ENCODE assay signal across 23 cellular contexts in the genomic region with DNA sequence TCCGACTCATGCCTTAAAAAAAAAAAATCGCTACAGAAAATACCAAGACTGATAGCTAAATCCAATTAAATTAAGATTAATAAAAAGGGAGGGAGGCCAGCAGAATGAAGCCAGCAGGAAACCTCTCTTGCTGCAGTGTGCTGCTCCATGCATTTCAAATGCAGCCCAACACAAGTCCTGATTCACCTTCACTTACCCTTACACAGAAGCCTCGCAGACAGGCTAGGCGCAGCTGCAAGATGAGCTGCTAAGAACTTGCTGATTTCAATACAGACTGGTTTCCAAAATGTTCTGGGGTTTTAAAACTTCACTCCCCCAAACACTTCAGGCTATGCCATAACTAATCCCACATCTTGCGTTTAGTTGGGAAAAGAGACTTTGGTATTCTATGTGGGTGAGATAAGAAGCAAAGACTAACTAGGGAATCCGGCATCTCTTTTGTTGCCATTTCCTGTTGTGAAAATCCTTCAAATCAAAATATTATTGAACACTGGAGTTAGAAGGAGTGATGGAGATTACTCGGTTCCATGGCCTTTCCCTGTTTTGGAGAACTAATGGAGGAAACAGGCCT.
DNase-seq lines count a peak whose midpoint lies in the region; ATAC-seq, FAIRE-seq and TF ChIP-seq lines count a peak whose summit lies in the region.
"Had no signal": no experiment of that assay in that cellular context is flagged by ENCODE, and none has a peak within 500 bp of the region (broad histone marks: within the 10 kb centered on the region; RNA-seq: fewer than 3 reads in every experiment).

No MANE protein-coding gene starts in this region.

- H4K20me1 ChIP-seq in endothelial cell of umbilical vein (replicated peaks; ENCODE audit: control insufficient read depth, extremely low read depth, insufficient read depth, low read length): no peaks in the 10 kb centered on the region

- ATAC-seq in GM19324 (IDR thresholded peaks at IDR 0.05; ENCODE audit: low FRiP score, unreplicated experiment): no peak
- ATAC-seq: activated CD4-positive, alpha-beta T cell treated with anti-CD3 and anti-CD28 coated beads for 36 hours; activated CD8-positive, alpha-beta memory T cell treated with anti-CD3 and anti-CD28 coated beads, Interleukin-2, amount 10 ng/mL, durations not matched to agents 7 days and 5 days; activated naive CD8-positive, alpha-beta T cell treated with anti-CD3 and anti-CD28 coated beads, Interleukin-2, amount 50 U/mL, for 24 hours; effector memory CD8-positive, alpha-beta T cell had no signal

- no peak overlapping the region for H3K27ac ChIP-seq in A673 (ENCODE audit: low read depth, low read length, poor library complexity, severe bottlenecking)
- peak overlapping the region; percentile 4; the same call in 1 of the 2 replicates for H3K27ac ChIP-seq in SK-N-MC
- H3K27ac ChIP-seq in endothelial cell of umbilical vein (ENCODE audit: insufficient read depth, low read depth, low read length): no peak overlapping the region

- no peak for TF ChIP-seq POLR2A in endothelial cell of umbilical vein (IDR thresholded peaks at IDR 0.05; ENCODE audit: low read depth, low read length)

- H3K4me1 ChIP-seq in A673 (ENCODE audit: insufficient read depth, low read length, poor library complexity, severe bottlenecking): peaks cover 4% of the 10 kb centered on the region
- peaks cover 57% of the 10 kb centered on the region for H3K4me1 ChIP-seq in endothelial cell of umbilical vein (ENCODE audit: control insufficient read depth, extremely low read depth, insufficient read depth, low read length)

- peak overlapping the region; percentile 46 for H3K27ac Mint-ChIP-seq in osteocyte (ENCODE audit: unreplicated experiment)
- H3K27ac Mint-ChIP-seq: activated CD4-positive, alpha-beta T cell treated with anti-CD3 and anti-CD28 coated beads for 36 hours; activated CD8-positive, alpha-beta memory T cell treated with anti-CD3 and anti-CD28 coated beads, Interleukin-2, amount 10 ng/mL, durations not matched to agents 7 days and 5 days; activated naive CD8-positive, alpha-beta T cell treated with anti-CD3 and anti-CD28 coated beads, Interleukin-2, amount 50 U/mL, for 24 hours; activated T-helper 2 cell treated with anti-CD3 and anti-CD28 coated beads, Interferon-gamma antibody, Interleukin-2, Interleukin-4, amounts not matched to agents 10 μg/mL and 5 μg/mL and 100 μg/mL, durations not matched to agents 14 hours and 24 hours and 36 hours; effector memory CD8-positive, alpha-beta T cell; immature natural killer cell had no signal

- H3K4me3 Mint-ChIP-seq in osteocyte (ENCODE audit: unreplicated experiment): no peak overlapping the region
- H3K4me3 Mint-ChIP-seq: activated CD4-positive, alpha-beta T cell treated with anti-CD3 and anti-CD28 coated beads for 36 hours; activated CD8-positive, alpha-beta memory T cell treated with anti-CD3 and anti-CD28 coated beads, Interleukin-2, amount 10 ng/mL, durations not matched to agents 7 days and 5 days; activated naive CD8-positive, alpha-beta T cell treated with anti-CD3 and anti-CD28 coated beads, Interleukin-2, amount 50 U/mL, for 24 hours; CD4-positive, CD25-positive, alpha-beta regulatory T cell; effector memory CD8-positive, alpha-beta T cell; H9; immature natural killer cell; nephron progenitor cell had no signal

- TF ChIP-seq CTCF in A673 (conservative IDR thresholded peaks at IDR 0.05; ENCODE audit: low read depth, low read length): no peak
- TF ChIP-seq CTCF in endothelial cell of umbilical vein (IDR thresholded peaks at IDR 0.05; ENCODE audit: extremely low read depth in 1 of 2, insufficient read depth in 1 of 2, low read depth in 1 of 2, low read length in 2 of 2): no peak
- no peak for TF ChIP-seq CTCF in osteocyte (IDR thresholded peaks at IDR 0.05)

- H3K27me3 Mint-ChIP-seq in osteocyte (ENCODE audit: unreplicated experiment): no peaks in the 10 kb centered on the region
- H3K27me3 Mint-ChIP-seq: activated CD4-positive, alpha-beta T cell treated with anti-CD3 and anti-CD28 coated beads for 36 hours; activated CD8-positive, alpha-beta memory T cell treated with anti-CD3 and anti-CD28 coated beads, Interleukin-2, amount 10 ng/mL, durations not matched to agents 7 days and 5 days; activated naive CD8-positive, alpha-beta T cell treated with anti-CD3 and anti-CD28 coated beads, Interleukin-2, amount 50 U/mL, for 24 hours; CD4-positive, CD25-positive, alpha-beta regulatory T cell had no signal

- peak; percentile 22 for DNase-seq in A673 (ENCODE audit: low spot score)
- peak; percentile 56 for DNase-seq in SK-N-MC (ENCODE audit: low read depth, low spot score)
- no peak for DNase-seq in endothelial cell of umbilical vein (ENCODE audit: low read depth, low spot score)
- peak; percentile 46 for DNase-seq in osteocyte (ENCODE audit: extremely low spot score, unreplicated experiment)
- DNase-seq in NOMO-1 treated with DMSO at 0.1 percent for 48 hours (lab: John Stamatoyannopoulos, UW; ENCODE audit: unreplicated experiment): no peak
- no peak for DNase-seq in NCI-H1048 (lab: John Stamatoyannopoulos, UW)
- no peak for DNase-seq in activated gamma-delta T cell (lab: John Stamatoyannopoulos, UW)
- DNase-seq: activated CD4-positive, alpha-beta T cell treated with anti-CD3 and anti-CD28 coated beads for 36 hours; activated CD8-positive, alpha-beta memory T cell treated with anti-CD3 and anti-CD28 coated beads, Interleukin-2, amount 10 ng/mL, durations not matched to agents 7 days and 5 days; activated naive CD8-positive, alpha-beta T cell treated with anti-CD3 and anti-CD28 coated beads, Interleukin-2, amount 50 U/mL, for 24 hours; CD4-positive, CD25-positive, alpha-beta regulatory T cell; effector memory CD8-positive, alpha-beta T cell; H9; immature natural killer cell; MM.1S; NCI-H226; nephron progenitor cell; stimulated activated CD4-positive, alpha-beta T cell treated with anti-CD3 and anti-CD28 coated beads, Interleukin-4, amount 100 ng/mL, for 1 hour had no signal

- intact Hi-C loops in A673 (cut with micrococcal nuclease; ENCODE audit: unreplicated experiment): loop anchor here (10.0 kb wide), 1 partner anchor 120 kb away; no protein-coding TSS in a partner anchor
- intact Hi-C loops in endothelial cell of umbilical vein (cut with micrococcal nuclease): no loop called here

- POLR2A ChIA-PET in A673 (lab: Charles Lee; ENCODE audit: low non-redundant PET) (no interaction called here), endothelial cell of umbilical vein (lab: Charles Lee) (no interaction called here)

- H3K9ac ChIP-seq in SK-N-MC (ENCODE audit: insufficient read length): no peak overlapping the region
- H3K9ac ChIP-seq in endothelial cell of umbilical vein (replicated peaks; ENCODE audit: extremely low read depth, insufficient read depth, low read length): no peak overlapping the region

- H3K4me3 ChIP-seq in A673 (ENCODE audit: low read depth, low read length, poor library complexity, severe bottlenecking) (no peak overlapping the region), SK-N-MC (no peak overlapping the region), endothelial cell of umbilical vein (replicated peaks in 1 of 3; ENCODE audit: insufficient read depth in 1 of 3, low read depth in 1 of 3, low read length in 3 of 3) (no peak overlapping the region)
- H3K4me3 ChIP-seq: lung had no signal

- H3K36me3 ChIP-seq in A673 (ENCODE audit: insufficient read depth, low read length, poor library complexity, severe bottlenecking) (no peaks in the 10 kb centered on the region), SK-N-MC (ENCODE audit: insufficient read depth, low read length) (no peaks in the 10 kb centered on the region), endothelial cell of umbilical vein (ENCODE audit: control insufficient read depth in 2 of 2, extremely low read depth in 1 of 2, insufficient read depth in 2 of 2, low read length in 2 of 2) (no peaks in the 10 kb centered on the region)

- H2AFZ ChIP-seq in endothelial cell of umbilical vein (ENCODE audit: low read depth, low read length): peak overlapping the region; percentile 14

- no peaks in the 10 kb centered on the region for H3K36me3 Mint-ChIP-seq in osteocyte (ENCODE audit: unreplicated experiment)
- H3K36me3 Mint-ChIP-seq: activated CD8-positive, alpha-beta memory T cell treated with anti-CD3 and anti-CD28 coated beads, Interleukin-2, amount 10 ng/mL, durations not matched to agents 7 days and 5 days; CD4-positive, CD25-positive, alpha-beta regulatory T cell; immature natural killer cell had no signal

- no peak overlapping the region for H3K4me2 ChIP-seq in endothelial cell of umbilical vein (ENCODE audit: insufficient read depth, low read length)

- no peaks in the 10 kb centered on the region for H3K9me3 ChIP-seq in A673 (ENCODE audit: low read depth, low read length, poor library complexity, severe bottlenecking)
- no peaks in the 10 kb centered on the region for H3K9me3 ChIP-seq in SK-N-MC (ENCODE audit: low read depth, low read length)
- no peaks in the 10 kb centered on the region for H3K9me3 ChIP-seq in endothelial cell of umbilical vein (replicated peaks; ENCODE audit: control insufficient read depth, insufficient read depth, low read length)

- dilution Hi-C loops in endothelial cell of umbilical vein (cut with MboI; ENCODE audit: extremely low pct_ligation_motif_present, low sequenced_read_pairs): no loop called here

- H3K9me1 ChIP-seq in endothelial cell of umbilical vein (replicated peaks; ENCODE audit: control insufficient read depth, extremely low read depth, insufficient read depth, low read length): no peaks in the 10 kb centered on the region

- no peaks in the 10 kb centered on the region for H3K79me2 ChIP-seq in endothelial cell of umbilical vein (ENCODE audit: control insufficient read depth, insufficient read depth, low read length)

- no peak for FAIRE-seq in endothelial cell of umbilical vein (lab: Jason Lieb, UNC)
- FAIRE-seq: GM12892, small intestine had no signal

- H3K27me3 ChIP-seq in A673 (replicated peaks; ENCODE audit: insufficient read depth, low read depth, low read length, poor library complexity) (no peaks in the 10 kb centered on the region), endothelial cell of umbilical vein (ENCODE audit: control insufficient read depth in 2 of 2, insufficient read depth in 2 of 2, low read length in 2 of 2) (no peaks in the 10 kb centered on the region)

- no TSS peak for BruUV-seq in A673 (replicated peaks; lab: Mats Ljungman, UMichigan)
- BruUV-seq in endothelial cell of umbilical vein (replicated peaks; lab: Mats Ljungman, UMichigan): no TSS peak

- peaks cover 61% of the 10 kb centered on the region for H3K4me1 Mint-ChIP-seq in osteocyte (ENCODE audit: unreplicated experiment)
- H3K4me1 Mint-ChIP-seq: activated CD4-positive, alpha-beta T cell treated with anti-CD3 and anti-CD28 coated beads for 36 hours; activated CD8-positive, alpha-beta memory T cell treated with anti-CD3 and anti-CD28 coated beads, Interleukin-2, amount 10 ng/mL, durations not matched to agents 7 days and 5 days; activated naive CD8-positive, alpha-beta T cell treated with anti-CD3 and anti-CD28 coated beads, Interleukin-2, amount 50 U/mL, for 24 hours had no signal

- CTCF ChIA-PET in A673 (lab: Charles Lee) (interaction anchor here (1.8 kb wide), 1 partner anchor 265 kb away, joined by 7 read pairs; no protein-coding TSS in a partner anchor), endothelial cell of umbilical vein (lab: Charles Lee) (interaction anchor here (0.5 to 8.6 kb wide), 8 partner anchors 11 to 266 kb away, joined by 3 to 129 read pairs (median 3); a partner anchor contains a TSS)

- no peaks in the 10 kb centered on the region for H3K9me3 Mint-ChIP-seq in osteocyte (ENCODE audit: unreplicated experiment)
- H3K9me3 Mint-ChIP-seq: activated naive CD8-positive, alpha-beta T cell treated with anti-CD3 and anti-CD28 coated beads, Interleukin-2, amount 50 U/mL, for 24 hours; activated T-helper 2 cell treated with anti-CD3 and anti-CD28 coated beads, Interferon-gamma antibody, Interleukin-2, Interleukin-4, amounts not matched to agents 10 μg/mL and 5 μg/mL and 100 μg/mL, durations not matched to agents 14 hours and 24 hours and 36 hours; CD4-positive, CD25-positive, alpha-beta regulatory T cell; effector memory CD8-positive, alpha-beta T cell; H9; immature natural killer cell; nephron progenitor cell had no signal

Comparison
In these comparisons a context has a peak if more than half of its experiments do, and no peak if none do; other contexts are left out.
1. DNase-seq: peak in A673 (single experiment), SK-N-MC (single experiment) and osteocyte (single experiment); none in endothelial cell of umbilical vein (single experiment), NOMO-1 treated with DMSO at 0.1 percent for 48 hours (single experiment), NCI-H1048 (single experiment) and activated gamma-delta T cell (single experiment).